ENCODE assay signal across 1 cellular context in the genomic region with DNA sequence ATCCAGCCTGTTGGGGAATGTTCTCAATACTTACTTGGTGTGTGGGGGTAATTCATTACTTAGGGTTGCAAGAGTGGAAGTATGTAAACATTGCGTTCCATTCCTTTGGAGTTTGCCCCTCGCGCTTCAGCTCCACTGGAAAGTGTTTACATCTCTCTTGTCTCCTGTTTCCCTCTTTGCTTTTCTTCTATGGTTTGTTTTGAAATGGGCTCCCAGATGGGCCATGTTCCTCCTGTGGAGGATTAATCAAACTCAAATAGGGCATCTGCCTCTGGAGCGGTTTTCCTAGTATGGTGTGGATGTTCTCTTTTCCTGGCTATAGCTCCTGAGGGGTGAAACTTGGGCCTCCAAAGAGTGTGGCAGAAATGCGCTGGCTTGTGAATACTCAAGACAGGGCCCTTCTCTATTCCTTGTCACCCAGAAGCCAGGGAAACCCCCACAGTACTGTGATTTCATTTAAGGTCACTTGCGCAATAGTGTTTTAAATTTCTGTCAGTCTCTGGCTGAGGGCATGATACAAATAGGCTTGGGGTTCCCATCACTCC.
TF ChIP-seq lines count a peak whose summit lies in the region.

No MANE protein-coding gene starts in this region.

TF ChIP-seq in HepG2, 621 proteins besides CTCF, POLR2A, EP300 and RAD21 (continued from another document and continues in another):
- TF ChIP-seq GFI1 (CRISPR knock-in tag; IDR thresholded peaks at IDR 0.05; ENCODE audit: borderline replicate concordance) (peak; percentile 45; the same call in 1 of the 2 replicates), ATAD3A (CRISPR knock-in tag; IDR thresholded peaks at IDR 0.05) (no peak), HES4 (CRISPR knock-in tag; IDR thresholded peaks at IDR 0.05; ENCODE audit: borderline replicate concordance) (no peak), MIXL1 (CRISPR knock-in tag; IDR thresholded peaks at IDR 0.05) (peak; percentile 74), FOXP1 (IDR thresholded peaks at IDR 0.05) (peak; percentile 30; the same call in 1 of the 2 replicates), FOXP1 (CRISPR knock-in tag; IDR thresholded peaks at IDR 0.05) (peak; percentile 80), ZNF430 (CRISPR knock-in tag; IDR thresholded peaks at IDR 0.05) (0 out of 2 replicates have a peak, but pooled peaks have one; percentile 25), TCF7 (IDR thresholded peaks at IDR 0.05; ENCODE audit: low read depth) (0 out of 2 replicates have a peak, but pooled peaks have one; percentile 17), ZNF709 (CRISPR knock-in tag; IDR thresholded peaks at IDR 0.05) (no peak), ZNF768 (CRISPR knock-in tag; IDR thresholded peaks at IDR 0.05) (no peak), MED1 (CRISPR knock-in tag; IDR thresholded peaks at IDR 0.05) (peak; percentile 72), ZNF772 (CRISPR knock-in tag; IDR thresholded peaks at IDR 0.05) (peak; percentile 37; the same call in 1 of the 2 replicates), ZNF644 (CRISPR knock-in tag; IDR thresholded peaks at IDR 0.05; ENCODE audit: low read depth) (peak; percentile 60; the same call in 1 of the 2 replicates), KAT8 (CRISPR knock-in tag; IDR thresholded peaks at IDR 0.05) (0 out of 2 replicates have a peak, but pooled peaks have one; percentile 22), SMAD3 (CRISPR knock-in tag; IDR thresholded peaks at IDR 0.05) (0 out of 2 replicates have a peak, but pooled peaks have one; percentile 33), ZMYM3 (CRISPR knock-in tag; IDR thresholded peaks at IDR 0.05) (no peak), ZNF878 (CRISPR knock-in tag; IDR thresholded peaks at IDR 0.05) (no peak), TOE1 (CRISPR knock-in tag; IDR thresholded peaks at IDR 0.05) (no peak), ZNF33B (CRISPR knock-in tag; IDR thresholded peaks at IDR 0.05) (no peak), NFAT5 (CRISPR knock-in tag; IDR thresholded peaks at IDR 0.05) (no peak), AHR (CRISPR knock-in tag; IDR thresholded peaks at IDR 0.05) (no peak), TAF15 (IDR thresholded peaks at IDR 0.05; ENCODE audit: low read depth, low read length, poor library complexity, severe bottlenecking) (no peak), ZNF816 (CRISPR knock-in tag; IDR thresholded peaks at IDR 0.05; ENCODE audit: borderline replicate concordance) (no peak), SATB2 (CRISPR knock-in tag; IDR thresholded peaks at IDR 0.05) (no peak), ZNF777 (CRISPR knock-in tag; IDR thresholded peaks at IDR 0.05) (no peak), ZNF747 (CRISPR knock-in tag; IDR thresholded peaks at IDR 0.05; ENCODE audit: borderline replicate concordance) (no peak; the same call in 1 of the 2 replicates), ZNF589 (CRISPR knock-in tag; conservative IDR thresholded peaks at IDR 0.05) (no peak), HMG20A (CRISPR knock-in tag; IDR thresholded peaks at IDR 0.05; ENCODE audit: borderline replicate concordance) (peak; percentile 49; the same call in 1 of the 2 replicates), CEBPB (IDR thresholded peaks at IDR 0.05; ENCODE audit: borderline replicate concordance, low read depth, low read length) (peak; percentile 84), DPF2 (CRISPR knock-in tag; IDR thresholded peaks at IDR 0.05; ENCODE audit: borderline replicate concordance, low read depth) (0 out of 2 replicates have a peak, but pooled peaks have one; percentile 30), SNRNP70 (IDR thresholded peaks at IDR 0.05; ENCODE audit: low read depth, low read length) (no peak), KMT2A (CRISPR knock-in tag; IDR thresholded peaks at IDR 0.05) (no peak), CEBPG (CRISPR knock-in tag; IDR thresholded peaks at IDR 0.05) (peak; percentile 47), MBNL3 (CRISPR knock-in tag; conservative IDR thresholded peaks at IDR 0.05) (no peak), ZNF282 (IDR thresholded peaks at IDR 0.05; ENCODE audit: partially characterized antibody) (no peak), ZNF792 (CRISPR knock-in tag; IDR thresholded peaks at IDR 0.05) (no peak), PITX1 (CRISPR knock-in tag; IDR thresholded peaks at IDR 0.05) (peak; percentile 54), ZNF343 (CRISPR knock-in tag; IDR thresholded peaks at IDR 0.05) (0 out of 2 replicates have a peak, but pooled peaks have one; percentile 42), ZNF773 (CRISPR knock-in tag; IDR thresholded peaks at IDR 0.05; ENCODE audit: borderline replicate concordance) (no peak), RCOR2 (CRISPR knock-in tag; IDR thresholded peaks at IDR 0.05) (peak; percentile 17; the same call in 1 of the 2 replicates), SP1 (IDR thresholded peaks at IDR 0.05) (no peak), SP1 (CRISPR knock-in tag; IDR thresholded peaks at IDR 0.05) (no peak), ZNF101 (CRISPR knock-in tag; IDR thresholded peaks at IDR 0.05; ENCODE audit: borderline replicate concordance, low read depth) (no peak), SAP130 (CRISPR knock-in tag; IDR thresholded peaks at IDR 0.05; ENCODE audit: low read depth) (0 out of 2 replicates have a peak, but pooled peaks have one; percentile 11), ASH2L (IDR thresholded peaks at IDR 0.05; ENCODE audit: insufficient read length, low read depth, low read length) (peak; percentile 39), FOXA1 (IDR thresholded peaks at IDR 0.05) (no peak), FOXA1 (CRISPR knock-in tag; IDR thresholded peaks at IDR 0.05) (peak; percentile 73), HNF1B (CRISPR knock-in tag; IDR thresholded peaks at IDR 0.05) (0 out of 2 replicates have a peak, but pooled peaks have one; percentile 24), ZNF256 (CRISPR knock-in tag; conservative IDR thresholded peaks at IDR 0.05) (no peak), ATF4 (CRISPR knock-in tag; IDR thresholded peaks at IDR 0.05) (peak in 1 of 2 experiments; percentile 68; a peak in 2 of 4 replicates)
- TF ChIP-seq, protein P1, sequence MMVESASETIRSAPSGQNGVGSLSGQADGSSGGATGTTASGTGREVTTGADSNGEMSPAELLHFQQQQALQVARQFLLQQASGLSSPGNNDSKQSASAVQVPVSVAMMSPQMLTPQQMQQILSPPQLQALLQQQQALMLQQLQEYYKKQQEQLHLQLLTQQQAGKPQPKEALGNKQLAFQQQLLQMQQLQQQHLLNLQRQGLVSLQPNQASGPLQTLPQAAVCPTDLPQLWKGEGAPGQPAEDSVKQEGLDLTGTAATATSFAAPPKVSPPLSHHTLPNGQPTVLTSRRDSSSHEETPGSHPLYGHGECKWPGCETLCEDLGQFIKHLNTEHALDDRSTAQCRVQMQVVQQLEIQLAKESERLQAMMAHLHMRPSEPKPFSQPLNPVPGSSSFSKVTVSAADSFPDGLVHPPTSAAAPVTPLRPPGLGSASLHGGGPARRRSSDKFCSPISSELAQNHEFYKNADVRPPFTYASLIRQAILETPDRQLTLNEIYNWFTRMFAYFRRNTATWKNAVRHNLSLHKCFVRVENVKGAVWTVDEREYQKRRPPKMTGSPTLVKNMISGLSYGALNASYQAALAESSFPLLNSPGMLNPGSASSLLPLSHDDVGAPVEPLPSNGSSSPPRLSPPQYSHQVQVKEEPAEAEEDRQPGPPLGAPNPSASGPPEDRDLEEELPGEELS (CRISPR knock-in tag; IDR thresholded peaks at IDR 0.05) = peak; percentile 78
- TF ChIP-seq, protein P2, sequence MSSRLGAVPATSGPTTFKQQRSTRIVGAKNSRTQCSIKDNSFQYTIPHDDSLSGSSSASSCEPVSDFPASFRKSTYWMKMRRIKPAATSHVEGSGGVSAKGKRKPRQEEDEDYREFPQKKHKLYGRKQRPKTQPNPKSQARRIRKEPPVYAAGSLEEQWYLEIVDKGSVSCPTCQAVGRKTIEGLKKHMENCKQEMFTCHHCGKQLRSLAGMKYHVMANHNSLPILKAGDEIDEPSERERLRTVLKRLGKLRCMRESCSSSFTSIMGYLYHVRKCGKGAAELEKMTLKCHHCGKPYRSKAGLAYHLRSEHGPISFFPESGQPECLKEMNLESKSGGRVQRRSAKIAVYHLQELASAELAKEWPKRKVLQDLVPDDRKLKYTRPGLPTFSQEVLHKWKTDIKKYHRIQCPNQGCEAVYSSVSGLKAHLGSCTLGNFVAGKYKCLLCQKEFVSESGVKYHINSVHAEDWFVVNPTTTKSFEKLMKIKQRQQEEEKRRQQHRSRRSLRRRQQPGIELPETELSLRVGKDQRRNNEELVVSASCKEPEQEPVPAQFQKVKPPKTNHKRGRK (CRISPR knock-in tag; IDR thresholded peaks at IDR 0.05) = no peak
- TF ChIP-seq, protein P3, sequence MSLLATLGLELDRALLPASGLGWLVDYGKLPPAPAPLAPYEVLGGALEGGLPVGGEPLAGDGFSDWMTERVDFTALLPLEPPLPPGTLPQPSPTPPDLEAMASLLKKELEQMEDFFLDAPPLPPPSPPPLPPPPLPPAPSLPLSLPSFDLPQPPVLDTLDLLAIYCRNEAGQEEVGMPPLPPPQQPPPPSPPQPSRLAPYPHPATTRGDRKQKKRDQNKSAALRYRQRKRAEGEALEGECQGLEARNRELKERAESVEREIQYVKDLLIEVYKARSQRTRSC (CRISPR knock-in tag; IDR thresholded peaks at IDR 0.05; ENCODE audit: low read depth) = no peak
- TF ChIP-seq, protein P4, sequence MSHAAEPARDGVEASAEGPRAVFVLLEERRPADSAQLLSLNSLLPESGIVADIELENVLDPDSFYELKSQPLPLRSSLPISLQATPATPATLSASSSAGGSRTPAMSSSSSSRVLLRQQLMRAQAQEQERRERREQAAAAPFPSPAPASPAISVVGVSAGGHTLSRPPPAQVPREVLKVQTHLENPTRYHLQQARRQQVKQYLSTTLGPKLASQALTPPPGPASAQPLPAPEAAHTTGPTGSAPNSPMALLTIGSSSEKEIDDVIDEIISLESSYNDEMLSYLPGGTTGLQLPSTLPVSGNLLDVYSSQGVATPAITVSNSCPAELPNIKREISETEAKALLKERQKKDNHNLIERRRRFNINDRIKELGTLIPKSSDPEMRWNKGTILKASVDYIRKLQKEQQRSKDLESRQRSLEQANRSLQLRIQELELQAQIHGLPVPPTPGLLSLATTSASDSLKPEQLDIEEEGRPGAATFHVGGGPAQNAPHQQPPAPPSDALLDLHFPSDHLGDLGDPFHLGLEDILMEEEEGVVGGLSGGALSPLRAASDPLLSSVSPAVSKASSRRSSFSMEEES (CRISPR knock-in tag; IDR thresholded peaks at IDR 0.05) = no peak
- TF ChIP-seq, protein P5, sequence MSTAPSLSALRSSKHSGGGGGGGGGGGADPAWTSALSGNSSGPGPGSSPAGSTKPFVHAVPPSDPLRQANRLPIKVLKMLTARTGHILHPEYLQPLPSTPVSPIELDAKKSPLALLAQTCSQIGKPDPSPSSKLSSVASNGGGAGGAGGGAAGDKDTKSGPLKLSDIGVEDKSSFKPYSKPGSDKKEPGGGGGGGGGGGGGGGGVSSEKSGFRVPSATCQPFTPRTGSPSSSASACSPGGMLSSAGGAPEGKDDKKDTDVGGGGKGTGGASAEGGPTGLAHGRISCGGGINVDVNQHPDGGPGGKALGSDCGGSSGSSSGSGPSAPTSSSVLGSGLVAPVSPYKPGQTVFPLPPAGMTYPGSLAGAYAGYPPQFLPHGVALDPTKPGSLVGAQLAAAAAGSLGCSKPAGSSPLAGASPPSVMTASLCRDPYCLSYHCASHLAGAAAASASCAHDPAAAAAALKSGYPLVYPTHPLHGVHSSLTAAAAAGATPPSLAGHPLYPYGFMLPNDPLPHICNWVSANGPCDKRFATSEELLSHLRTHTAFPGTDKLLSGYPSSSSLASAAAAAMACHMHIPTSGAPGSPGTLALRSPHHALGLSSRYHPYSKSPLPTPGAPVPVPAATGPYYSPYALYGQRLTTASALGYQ (CRISPR knock-in tag; IDR thresholded peaks at IDR 0.05) = 0 out of 2 replicates have a peak, but pooled peaks have one; percentile 11
